11 cellular contexts compared by ENCODE assay signal in genomic region chr1:70486676-70487470, GRCh38.
DNase-seq lines count a peak whose midpoint lies in the region; ATAC-seq and TF ChIP-seq lines count a peak whose summit lies in the region.
"Had no signal": no experiment of that assay in that cellular context is flagged by ENCODE, and none has a peak within 500 bp of the region (broad histone marks: within the 10 kb centered on the region; RNA-seq: fewer than 3 reads in every experiment).

No MANE protein-coding gene starts in this region.

- no peak overlapping the region for H3K9ac ChIP-seq in adipocyte (ENCODE audit: low read length)

- TF ChIP-seq POLR2A in upper lobe of left lung (IDR thresholded peaks at IDR 0.05) = no peak

- no peak overlapping the region for H3K27ac ChIP-seq in upper lobe of left lung

- no peak for TF ChIP-seq EP300 in upper lobe of left lung (IDR thresholded peaks at IDR 0.05)

- DNase-seq in NCI-H2029 (lab: John Stamatoyannopoulos, UW) = peak; percentile 2
- no peak for DNase-seq in NCI-H2029 treated with DMSO at 0.1 percent for 48 hours (lab: John Stamatoyannopoulos, UW)
- peak; percentile 83 for DNase-seq in adipocyte (ENCODE audit: low read depth)
- DNase-seq in iPS-NIHi7 (ENCODE audit: extremely low spot score) = peak; percentile 14
- no peak for DNase-seq in upper lobe of left lung
- DNase-seq in activated CD8-positive, alpha-beta memory T cell treated with anti-CD3 and anti-CD28 coated beads, Interleukin-2, amount 10 ng/mL, durations not matched to agents 7 days and 5 days = no peak
- DNase-seq in NCI-H510A treated with DMSO at 0.1 percent for 48 hours (lab: John Stamatoyannopoulos, UW) = no peak
- DNase-seq in NOMO-1 treated with DMSO at 0.1 percent for 48 hours (lab: John Stamatoyannopoulos, UW; ENCODE audit: unreplicated experiment) = no peak
- DNase-seq: 8988T; activated CD8-positive, alpha-beta T cell treated with anti-CD3 and anti-CD28 coated beads for 36 hours; effector CD8-positive, alpha-beta T cell had no signal

- H3K4me3 ChIP-seq in adipocyte (ENCODE audit: low read length) (no peak overlapping the region), upper lobe of left lung (no peak overlapping the region)

- H3K27me3 Mint-ChIP-seq in activated CD8-positive, alpha-beta memory T cell treated with anti-CD3 and anti-CD28 coated beads, Interleukin-2, amount 10 ng/mL, durations not matched to agents 7 days and 5 days = peaks cover 9% of the 10 kb centered on the region

- no peaks in the 10 kb centered on the region for H3K36me3 Mint-ChIP-seq in activated CD8-positive, alpha-beta memory T cell treated with anti-CD3 and anti-CD28 coated beads, Interleukin-2, amount 10 ng/mL, durations not matched to agents 7 days and 5 days

- no peaks in the 10 kb centered on the region for H3K4me1 Mint-ChIP-seq in activated CD8-positive, alpha-beta memory T cell treated with anti-CD3 and anti-CD28 coated beads, Interleukin-2, amount 10 ng/mL, durations not matched to agents 7 days and 5 days

- 84 to 100% methylated on average over 2 of the region's 2 CpGs for WGBS in upper lobe of left lung, 2 donors

- ATAC-seq in upper lobe of left lung (ENCODE audit: low FRiP score in 2 of 2) = peak; percentile 72 to 92
- no peak for ATAC-seq in activated CD8-positive, alpha-beta memory T cell treated with anti-CD3 and anti-CD28 coated beads, Interleukin-2, amount 10 ng/mL, durations not matched to agents 7 days and 5 days

- no peaks in the 10 kb centered on the region for H3K9me3 Mint-ChIP-seq in activated CD8-positive, alpha-beta memory T cell treated with anti-CD3 and anti-CD28 coated beads, Interleukin-2, amount 10 ng/mL, durations not matched to agents 7 days and 5 days (ENCODE audit: low read depth)
- H3K9me3 Mint-ChIP-seq: activated CD8-positive, alpha-beta T cell treated with anti-CD3 and anti-CD28 coated beads for 36 hours had no signal

- H3K9me3 ChIP-seq in adipocyte (ENCODE audit: control insufficient read depth, low read length) (peaks cover 10% of the 10 kb centered on the region), upper lobe of left lung (no peaks in the 10 kb centered on the region)

- TF ChIP-seq CTCF in upper lobe of left lung (IDR thresholded peaks at IDR 0.05) = no peak

- H3K27ac Mint-ChIP-seq in activated CD8-positive, alpha-beta memory T cell treated with anti-CD3 and anti-CD28 coated beads, Interleukin-2, amount 10 ng/mL, durations not matched to agents 7 days and 5 days = no peak overlapping the region
- H3K27ac Mint-ChIP-seq: activated CD8-positive, alpha-beta T cell treated with anti-CD3 and anti-CD28 coated beads for 36 hours had no signal

- CTCF ChIA-PET in activated CD8-positive, alpha-beta memory T cell treated with anti-CD3 and anti-CD28 coated beads, Interleukin-2, amount 10 ng/mL, durations not matched to agents 7 days and 5 days (lab: Charles Lee) = interaction anchor here (0.7 to 1.4 kb wide), 5 partner anchors 9 to 356 kb away, joined by 3 to 9 read pairs (median 4); no protein-coding TSS in a partner anchor

- H3K27me3 ChIP-seq in adipocyte (replicated peaks; ENCODE audit: control insufficient read depth, insufficient read depth, low read length) (no peaks in the 10 kb centered on the region), upper lobe of left lung (no peaks in the 10 kb centered on the region)

- H3K4me1 ChIP-seq in adipocyte (ENCODE audit: control insufficient read depth, insufficient read depth, low read length) = peaks cover 15% of the 10 kb centered on the region
- no peaks in the 10 kb centered on the region for H3K4me1 ChIP-seq in upper lobe of left lung

- H3K4me3 Mint-ChIP-seq in activated CD8-positive, alpha-beta memory T cell treated with anti-CD3 and anti-CD28 coated beads, Interleukin-2, amount 10 ng/mL, durations not matched to agents 7 days and 5 days = no peak overlapping the region
- H3K4me3 Mint-ChIP-seq: activated CD8-positive, alpha-beta T cell treated with anti-CD3 and anti-CD28 coated beads for 36 hours had no signal

- H3K36me3 ChIP-seq in adipocyte (ENCODE audit: control insufficient read depth, insufficient read depth, low read length, severe bottlenecking) (no peaks in the 10 kb centered on the region), upper lobe of left lung (no peaks in the 10 kb centered on the region)

Comparison
In these comparisons a context has a peak if more than half of its experiments do, and no peak if none do; other contexts are left out.
1. DNase-seq: peak in NCI-H2029 (single experiment), adipocyte (single experiment) and iPS-NIHi7 (single experiment); none in NCI-H2029 treated with DMSO at 0.1 percent for 48 hours (single experiment), upper lobe of left lung (0 of 2), activated CD8-positive, alpha-beta memory T cell treated with anti-CD3 and anti-CD28 coated beads, Interleukin-2, amount 10 ng/mL, durations not matched to agents 7 days and 5 days (single experiment), NCI-H510A treated with DMSO at 0.1 percent for 48 hours (single experiment) and NOMO-1 treated with DMSO at 0.1 percent for 48 hours (single experiment).